Comparison of ENCODE assay signal across 8 cellular contexts in genomic region chr12:56724660-56724988, GRCh38. TPM values are rescaled to one million over a fixed set of nuclear protein-coding genes. Genes with fewer than 3 reads are reported as not detected.
A peak's percentile ranks its signal among the peaks of the same experiment; 100 is the strongest.
DNase-seq lines count a peak whose midpoint lies in the region; ATAC-seq and TF ChIP-seq lines count a peak whose summit lies in the region.

No MANE protein-coding gene starts in this region.

- ATAC-seq in Panc1 (peak; percentile 12), HG03139 (IDR thresholded peaks at IDR 0.05; ENCODE audit: unreplicated experiment) (no peak)
- ATAC-seq in natural killer cell treated with Interleukin-12 subunit alpha and Interleukin-12 subunit beta and Interleukin-15 and Interleukin-18, amount 100 ng/mL, for 72 hours, result no peak

- no peaks in the 10 kb centered on the region for H3K9me3 Mint-ChIP-seq in endothelial cell (ENCODE audit: unreplicated experiment)
- no peaks in the 10 kb centered on the region for H3K9me3 Mint-ChIP-seq in natural killer cell treated with Interleukin-12 subunit alpha and Interleukin-12 subunit beta and Interleukin-15 and Interleukin-18, amount 100 ng/mL, for 72 hours

- H3K27ac Mint-ChIP-seq in endothelial cell (ENCODE audit: unreplicated experiment), result peak overlapping the region; percentile 97
- H3K27ac Mint-ChIP-seq in natural killer cell treated with Interleukin-12 subunit alpha and Interleukin-12 subunit beta and Interleukin-15 and Interleukin-18, amount 100 ng/mL, for 72 hours, result peak overlapping the region; percentile 94 to 95

- peaks cover 23% of the 10 kb centered on the region for H3K36me3 ChIP-seq in Panc1 (ENCODE audit: control insufficient read depth, insufficient read depth, low read length)

- peaks cover 13% of the 10 kb centered on the region for H3K27me3 Mint-ChIP-seq in endothelial cell (ENCODE audit: unreplicated experiment)
- H3K27me3 Mint-ChIP-seq in natural killer cell treated with Interleukin-12 subunit alpha and Interleukin-12 subunit beta and Interleukin-15 and Interleukin-18, amount 100 ng/mL, for 72 hours, result no peaks in the 10 kb centered on the region

- peaks cover 17% of the 10 kb centered on the region for H3K36me3 Mint-ChIP-seq in endothelial cell (ENCODE audit: low read depth, unreplicated experiment)
- peaks cover 43% of the 10 kb centered on the region for H3K36me3 Mint-ChIP-seq in natural killer cell treated with Interleukin-12 subunit alpha and Interleukin-12 subunit beta and Interleukin-15 and Interleukin-18, amount 100 ng/mL, for 72 hours

- TF ChIP-seq CTCF in GM12875 (IDR thresholded peaks at IDR 0.05; ENCODE audit: borderline replicate concordance, insufficient read depth, low read depth, low read length) (no peak), Panc1 (IDR thresholded peaks at IDR 0.05) (no peak), endothelial cell (IDR thresholded peaks at IDR 0.05; ENCODE audit: unreplicated experiment) (no peak)

- peak overlapping the region; percentile 99 for H3K4me3 Mint-ChIP-seq in endothelial cell (ENCODE audit: unreplicated experiment)
- peak overlapping the region; percentile 96 for H3K4me3 Mint-ChIP-seq in natural killer cell treated with Interleukin-12 subunit alpha and Interleukin-12 subunit beta and Interleukin-15 and Interleukin-18, amount 100 ng/mL, for 72 hours

- H3K4me1 Mint-ChIP-seq in endothelial cell (ENCODE audit: unreplicated experiment), result peaks cover 47% of the 10 kb centered on the region
- peaks cover 41 to 54% of the 10 kb centered on the region in 2 donors for H3K4me1 Mint-ChIP-seq in natural killer cell treated with Interleukin-12 subunit alpha and Interleukin-12 subunit beta and Interleukin-15 and Interleukin-18, amount 100 ng/mL, for 72 hours (ENCODE audit: low read depth in 2 of 2)

- in situ Hi-C loops in Panc1 (cut with HindIII; ENCODE audit: low pct_unique_long_range_greater_than_20kb, low sequenced_read_pairs), result no loop called here

- DNase-seq in Panc1 (ENCODE audit: low read depth, low spot score), result no peak
- DNase-seq in endothelial cell (ENCODE audit: low spot score), result no peak
- DNase-seq in natural killer cell treated with Interleukin-12 subunit alpha and Interleukin-12 subunit beta and Interleukin-15 and Interleukin-18, amount 100 ng/mL, for 72 hours (ENCODE audit: low spot score), result no peak
- DNase-seq in SIG-M5 (lab: John Stamatoyannopoulos, UW), result no peak
- DNase-seq in activated gamma-delta T cell (lab: John Stamatoyannopoulos, UW), result no peak
- no peak for DNase-seq in iPS-NIHi7 (ENCODE audit: extremely low spot score)

- POLR2A ChIA-PET in Panc1 (lab: Charles Lee), result interaction anchor here (0.5 kb wide), 1 partner anchor 50 kb away, joined by 12 read pairs; no protein-coding TSS in a partner anchor

- no peaks in the 10 kb centered on the region for H3K9me3 ChIP-seq in Panc1 (ENCODE audit: control insufficient read depth, insufficient read depth, low read depth, low read length)

- TSS peak; percentile 83 for BruUV-seq in Panc1 (replicated peaks; lab: Mats Ljungman, UMichigan)

- CTCF ChIA-PET in Panc1 (lab: Charles Lee), result no interaction called here

- peak overlapping the region; percentile 100 for H3K27ac ChIP-seq in Panc1 (ENCODE audit: low read length)

- no peaks in the 10 kb centered on the region for H3K27me3 ChIP-seq in Panc1 (ENCODE audit: control insufficient read depth, insufficient read depth, low read length)

- intact Hi-C loops in Panc1 (cut with micrococcal nuclease; ENCODE audit: unreplicated experiment), result loop anchor here (2.0 kb wide), 1 partner anchor 36 kb away; the partner anchor contains the start of gene PTGES3

- H3K4me3 ChIP-seq in GM12875 (ENCODE audit: low read depth, low read length), result peak overlapping the region; percentile 99
- H3K4me3 ChIP-seq in Panc1 (ENCODE audit: low read depth in 2 of 2, low read length in 2 of 2), result peak overlapping the region; percentile 93 to 100

- peaks cover 40% of the 10 kb centered on the region for H3K4me1 ChIP-seq in Panc1 (ENCODE audit: control insufficient read depth, insufficient read depth, low read length)

RNA-seq across cellular contexts. Expression of gene NACA, which starts 0.5 kb away (rescaled TPM):
- 716 TPM for total RNA-seq in Panc1 (2021; ENCODE audit: unreplicated experiment)
- polyA plus RNA-seq in Panc1 (2012; ENCODE audit: insufficient read length), result 1,029 TPM
- 687 TPM for total RNA-seq in endothelial cell (ENCODE audit: unreplicated experiment)
- 100 to 1,000 TPM; 322 to 563 TPM for total RNA-seq in natural killer cell treated with Interleukin-12 subunit alpha and Interleukin-12 subunit beta and Interleukin-15 and Interleukin-18, amount 100 ng/mL, for 72 hours

RNA-seq across cellular contexts. Expression of gene PRIM1, which starts 27.5 kb away (rescaled TPM):
- total RNA-seq in Panc1 (2021; ENCODE audit: unreplicated experiment) (25.0 TPM), endothelial cell (ENCODE audit: unreplicated experiment) (11.2 TPM)
- polyA plus RNA-seq in Panc1 (2012; ENCODE audit: insufficient read length), result 8.6 TPM
- 10 to 100 TPM; 33.2 to 43.5 TPM for total RNA-seq in natural killer cell treated with Interleukin-12 subunit alpha and Interleukin-12 subunit beta and Interleukin-15 and Interleukin-18, amount 100 ng/mL, for 72 hours

RNA-seq across cellular contexts. Expression of gene PTGES3, which starts 36.5 kb away (rescaled TPM):
- 339 TPM for total RNA-seq in Panc1 (2021; ENCODE audit: unreplicated experiment)
- polyA plus RNA-seq in Panc1 (2012; ENCODE audit: insufficient read length), result 264 TPM
- 165 TPM for total RNA-seq in endothelial cell (ENCODE audit: unreplicated experiment)
- total RNA-seq in natural killer cell treated with Interleukin-12 subunit alpha and Interleukin-12 subunit beta and Interleukin-15 and Interleukin-18, amount 100 ng/mL, for 72 hours, result 100 to 1,000 TPM; 201 to 270 TPM

RNA-seq across cellular contexts. Expression of gene HSD17B6, which starts 38.5 kb away (rescaled TPM):
- total RNA-seq in Panc1 (2021; ENCODE audit: unreplicated experiment) (1.7 TPM), endothelial cell (ENCODE audit: unreplicated experiment) (1.8 TPM)
- polyA plus RNA-seq in Panc1 (2012; ENCODE audit: insufficient read length), result 1.1 TPM
- total RNA-seq in natural killer cell treated with Interleukin-12 subunit alpha and Interleukin-12 subunit beta and Interleukin-15 and Interleukin-18, amount 100 ng/mL, for 72 hours, result 1 to 10 TPM; 1.0 to 2.7 TPM
